10 cellular contexts compared by ENCODE assay signal in genomic region chr2:226478121-226478809, GRCh38.
DNase-seq lines count a peak whose midpoint lies in the region; ATAC-seq, FAIRE-seq and TF ChIP-seq lines count a peak whose summit lies in the region.
"Had no signal": no experiment of that assay in that cellular context is flagged by ENCODE, and none has a peak within 500 bp of the region (broad histone marks: within the 10 kb centered on the region; RNA-seq: fewer than 3 reads in every experiment).

No MANE protein-coding gene starts in this region.

- H3K79me2 ChIP-seq in mammary epithelial cell (ENCODE audit: insufficient read depth, low read length): no peaks in the 10 kb centered on the region

- peak; percentile 86 for ATAC-seq in left lung

- H3K4me1 ChIP-seq in mammary epithelial cell (ENCODE audit: insufficient read depth, low read length) (peaks cover 13% of the 10 kb centered on the region), left lung (peaks cover 0 to 4% of the 10 kb centered on the region in 2 donors), suprapubic skin (peaks cover 5% of the 10 kb centered on the region)

- no peak overlapping the region for H3K4me2 ChIP-seq in mammary epithelial cell (ENCODE audit: insufficient read depth, low read depth, low read length)

- H3K27ac ChIP-seq in mammary epithelial cell (ENCODE audit: insufficient read depth, low read depth, low read length) (no peak overlapping the region), left lung (peak overlapping the region; percentile 14 to 46), suprapubic skin (peak overlapping the region; percentile 62)

- BruUV-seq in mammary epithelial cell (replicated peaks; lab: Mats Ljungman, UMichigan): no TSS peak

- peak overlapping the region; percentile 51 for H2AFZ ChIP-seq in mammary epithelial cell (ENCODE audit: low read depth, low read length)

- FAIRE-seq in GM19239 (lab: Jason Lieb, UNC): no peak

- H3K27me3 ChIP-seq in mammary epithelial cell (ENCODE audit: insufficient read depth, low read length) (no peaks in the 10 kb centered on the region), left lung (no peaks in the 10 kb centered on the region), suprapubic skin (no peaks in the 10 kb centered on the region)

- H3K9me3 ChIP-seq in mammary epithelial cell (replicated peaks; ENCODE audit: insufficient read depth, low read length): peaks cover under 1% of the 10 kb centered on the region
- no peaks in the 10 kb centered on the region for H3K9me3 ChIP-seq in left lung
- no peaks in the 10 kb centered on the region for H3K9me3 ChIP-seq in suprapubic skin

- in situ Hi-C loops in mammary epithelial cell (cut with MboI; ENCODE audit: low sequenced_read_pairs in 2 of 2): no loop called here

- CTCF ChIA-PET in mammary epithelial cell (lab: Charles Lee; ENCODE audit: low non-redundant PET): interaction anchor here (0.8 kb wide), 1 partner anchor 14 kb away, joined by 6 read pairs; no protein-coding TSS in a partner anchor

- TF ChIP-seq CTCF in mammary epithelial cell (conservative IDR thresholded peaks at IDR 0.05 in 1 of 2, IDR thresholded peaks at IDR 0.05 in 1 of 2; ENCODE audit: extremely low read depth in 1 of 2, insufficient read depth in 1 of 2, low read depth in 1 of 2, low read length in 2 of 2) (no peak), left lung (IDR thresholded peaks at IDR 0.05) (no peak), suprapubic skin (IDR thresholded peaks at IDR 0.05) (no peak)

- no peaks in the 10 kb centered on the region for H3K36me3 ChIP-seq in mammary epithelial cell (ENCODE audit: insufficient read depth, low read length)
- H3K36me3 ChIP-seq in left lung: no peaks in the 10 kb centered on the region
- H3K36me3 ChIP-seq in suprapubic skin: no peaks in the 10 kb centered on the region

- H3K4me3 ChIP-seq in mammary epithelial cell (replicated peaks in 1 of 3; ENCODE audit: insufficient read depth in 1 of 3, low read depth in 2 of 3, low read length in 3 of 3) (no peak overlapping the region), left lung (no peak overlapping the region), suprapubic skin (no peak overlapping the region)

- dilution Hi-C loops in mammary epithelial cell (cut with HindIII; ENCODE audit: low sequenced_read_pairs): no loop called here

- H4K20me1 ChIP-seq in mammary epithelial cell (ENCODE audit: insufficient read depth, low read length): no peaks in the 10 kb centered on the region

- 78% methylated on average over 8 of the region's 8 CpGs for WGBS in mammary epithelial cell (ENCODE audit: low coverage, missing lambda C conversion rate)
- 71% methylated on average over 8 of the region's 8 CpGs for WGBS in suprapubic skin

- DNase-seq in HS-27A (ENCODE audit: low read depth) (peak; percentile 89), mammary epithelial cell (peak; percentile 56), left lung (peak in 1 of 2 donors; percentile 37), suprapubic skin (ENCODE audit: low spot score in 2 of 2) (peak in 1 of 2 donors; percentile 66), NCI-H82 treated with DMSO at 0.1 percent for 48 hours (lab: John Stamatoyannopoulos, UW; ENCODE audit: unreplicated experiment) (no peak), NCI-H2171 treated with DMSO at 0.1 percent for 48 hours (lab: John Stamatoyannopoulos, UW) (no peak), GM19239 (ENCODE audit: insufficient read length, low spot score) (no peak)
- DNase-seq in effector CD8-positive, alpha-beta T cell (lab: John Stamatoyannopoulos, UW): no peak
- DNase-seq: NCI-H1436; stimulated activated naive CD4-positive, alpha-beta T cell treated with Interleukin-2 at 50 U/mL for 16 hours had no signal

- intact Hi-C loops in mammary epithelial cell (cut with micrococcal nuclease): no loop called here
- intact Hi-C loops in left lung (cut with DNase I): no loop called here

- no peak for TF ChIP-seq POLR2A in suprapubic skin (IDR thresholded peaks at IDR 0.05)

- TF ChIP-seq EP300 in suprapubic skin (IDR thresholded peaks at IDR 0.05): no peak

- no peak overlapping the region for H3K9ac ChIP-seq in mammary epithelial cell (ENCODE audit: insufficient read depth, low read length)

Comparison
In these comparisons a context has a peak if more than half of its experiments do, and no peak if none do; other contexts are left out.
1. DNase-seq: peak in HS-27A (single experiment) and mammary epithelial cell (single experiment); none in NCI-H82 treated with DMSO at 0.1 percent for 48 hours (single experiment), NCI-H2171 treated with DMSO at 0.1 percent for 48 hours (single experiment), GM19239 (single experiment) and effector CD8-positive, alpha-beta T cell (single experiment).